7 cellular contexts compared by ENCODE assay signal in the genomic region with DNA sequence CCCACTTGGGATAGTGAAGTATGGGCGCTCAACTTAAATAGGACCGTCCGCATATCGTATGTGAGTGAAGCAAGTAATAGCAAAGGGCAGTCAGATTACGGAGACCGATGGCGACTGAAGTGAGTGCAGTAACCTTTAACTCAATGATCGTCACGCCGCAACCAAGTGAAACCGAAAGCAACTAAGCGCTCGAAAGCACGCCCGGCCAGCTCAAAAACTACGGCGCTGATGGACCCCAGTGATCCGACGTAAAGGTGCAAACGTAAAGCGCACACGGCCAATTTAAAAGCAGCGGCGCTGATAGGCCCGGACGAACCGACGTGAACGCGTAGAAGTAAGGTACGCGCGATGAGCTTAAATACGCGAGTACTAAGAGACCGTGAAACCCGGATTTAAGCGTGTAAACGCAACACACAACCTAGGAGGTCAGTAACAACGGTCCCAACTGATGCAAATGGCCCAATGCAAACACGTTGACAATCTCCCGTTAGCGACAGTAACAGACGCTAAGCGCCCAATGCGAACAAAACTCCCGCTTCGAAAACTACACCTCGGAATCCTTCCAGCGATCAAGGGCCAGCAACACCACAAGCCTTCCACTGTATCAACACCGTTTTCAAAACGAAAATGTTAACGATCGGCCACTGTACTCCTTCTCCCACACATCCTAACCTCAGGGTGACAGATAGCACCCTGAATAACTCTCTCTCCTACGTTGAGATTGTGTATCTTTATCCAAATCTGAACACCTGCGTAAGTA. TPM values are rescaled to one million over a fixed set of nuclear protein-coding genes. Genes with fewer than 3 reads are reported as not detected.
DNase-seq lines count a peak whose midpoint lies in the region; ATAC-seq, FAIRE-seq and TF ChIP-seq lines count a peak whose summit lies in the region.

No MANE protein-coding gene starts in this region.

- peaks cover 15% of the 10 kb centered on the region for H3K4me1 Mint-ChIP-seq in activated B cell treated with CpG ODN at 0.5 μM for 24 hours

- POLR2A ChIA-PET in activated B cell treated with CpG ODN at 0.5 μM for 24 hours (lab: Charles Lee): interaction anchor here (0.6 to 7.7 kb wide), 41 partner anchors 8 to 1113 kb away, joined by 3 to 195 read pairs (median 5); a partner anchor contains a TSS

- ATAC-seq in GM18511 (IDR thresholded peaks at IDR 0.05; ENCODE audit: unreplicated experiment) (peak; percentile 88), HG03097 (IDR thresholded peaks at IDR 0.05; ENCODE audit: low FRiP score, unreplicated experiment) (peak; percentile 76), activated B cell treated with CpG ODN at 0.5 μM for 24 hours (ENCODE audit: low read depth) (peak; percentile 76)

- DNase-seq in NCI-H2227 treated with DMSO at 0.1 percent for 48 hours (lab: John Stamatoyannopoulos, UW) (peak; percentile 98), activated B cell treated with CpG ODN at 0.5 μM for 24 hours (peak; percentile 65), caudate nucleus (lab: John Stamatoyannopoulos, UW) (peak in 57 of 61 donors; percentile 26 to 98 (median 85))
- peak; percentile 79 to 85 for DNase-seq in stimulated activated CD4-positive, alpha-beta T cell treated with anti-CD3 and anti-CD28 coated beads, Interleukin-12 subunit alpha, Interleukin-12 subunit beta, amount 100 ng/mL, for 24 hours (ENCODE audit: low read depth in 2 of 2)

- peak overlapping the region; percentile 93 for H3K4me3 Mint-ChIP-seq in activated B cell treated with CpG ODN at 0.5 μM for 24 hours

- peak; percentile 61 for FAIRE-seq in islet of Langerhans (lab: Jason Lieb, UNC)

- intact Hi-C loops in activated B cell treated with CpG ODN at 0.5 μM for 24 hours (cut with micrococcal nuclease): loop anchor here (1.0 kb wide), 4 partner anchors 7 to 122 kb away; a partner anchor contains a TSS

- no peaks in the 10 kb centered on the region for H3K9me3 Mint-ChIP-seq in activated B cell treated with CpG ODN at 0.5 μM for 24 hours

- peak overlapping the region; percentile 100 for H3K27ac ChIP-seq in caudate nucleus (ENCODE audit: low read depth, low read length)

- peak overlapping the region; percentile 100 for H3K27ac Mint-ChIP-seq in activated B cell treated with CpG ODN at 0.5 μM for 24 hours

- CTCF ChIA-PET in activated B cell treated with CpG ODN at 0.5 μM for 24 hours (lab: Charles Lee): interaction anchor here (0.7 to 1.2 kb wide), 3 partner anchors 27 to 123 kb away, joined by 3 to 5 read pairs (median 3); a partner anchor contains a TSS

- H3K36me3 Mint-ChIP-seq in activated B cell treated with CpG ODN at 0.5 μM for 24 hours (ENCODE audit: low read depth): peaks cover 8% of the 10 kb centered on the region

- no peak for TF ChIP-seq CTCF in activated B cell treated with CpG ODN at 0.5 μM for 24 hours (IDR thresholded peaks at IDR 0.05)

- peaks cover 2% of the 10 kb centered on the region for H3K27me3 Mint-ChIP-seq in activated B cell treated with CpG ODN at 0.5 μM for 24 hours

RNA-seq across cellular contexts. Expression of a gene that starts 37.9 kb away (rescaled TPM):
- total RNA-seq in activated B cell treated with CpG ODN at 0.5 μM for 24 hours: 5.8 and 6.4 TPM in 2 replicates

Comparison
In these comparisons a context has a peak if more than half of its experiments do, and no peak if none do; other contexts are left out.
1. Peak in every context shown above with its lines: DNase-seq, ATAC-seq and H3K27ac ChIP-seq.